Comparison of ENCODE assay signal across 1 cellular context in genomic region chr4:101009471-101009870, GRCh38.
TF ChIP-seq lines count a peak whose summit lies in the region.

No MANE protein-coding gene starts in this region.

TF ChIP-seq in H1, 55 proteins besides CTCF, POLR2A, EP300 and RAD21 (continued from another document):
- TF ChIP-seq, protein P1, sequence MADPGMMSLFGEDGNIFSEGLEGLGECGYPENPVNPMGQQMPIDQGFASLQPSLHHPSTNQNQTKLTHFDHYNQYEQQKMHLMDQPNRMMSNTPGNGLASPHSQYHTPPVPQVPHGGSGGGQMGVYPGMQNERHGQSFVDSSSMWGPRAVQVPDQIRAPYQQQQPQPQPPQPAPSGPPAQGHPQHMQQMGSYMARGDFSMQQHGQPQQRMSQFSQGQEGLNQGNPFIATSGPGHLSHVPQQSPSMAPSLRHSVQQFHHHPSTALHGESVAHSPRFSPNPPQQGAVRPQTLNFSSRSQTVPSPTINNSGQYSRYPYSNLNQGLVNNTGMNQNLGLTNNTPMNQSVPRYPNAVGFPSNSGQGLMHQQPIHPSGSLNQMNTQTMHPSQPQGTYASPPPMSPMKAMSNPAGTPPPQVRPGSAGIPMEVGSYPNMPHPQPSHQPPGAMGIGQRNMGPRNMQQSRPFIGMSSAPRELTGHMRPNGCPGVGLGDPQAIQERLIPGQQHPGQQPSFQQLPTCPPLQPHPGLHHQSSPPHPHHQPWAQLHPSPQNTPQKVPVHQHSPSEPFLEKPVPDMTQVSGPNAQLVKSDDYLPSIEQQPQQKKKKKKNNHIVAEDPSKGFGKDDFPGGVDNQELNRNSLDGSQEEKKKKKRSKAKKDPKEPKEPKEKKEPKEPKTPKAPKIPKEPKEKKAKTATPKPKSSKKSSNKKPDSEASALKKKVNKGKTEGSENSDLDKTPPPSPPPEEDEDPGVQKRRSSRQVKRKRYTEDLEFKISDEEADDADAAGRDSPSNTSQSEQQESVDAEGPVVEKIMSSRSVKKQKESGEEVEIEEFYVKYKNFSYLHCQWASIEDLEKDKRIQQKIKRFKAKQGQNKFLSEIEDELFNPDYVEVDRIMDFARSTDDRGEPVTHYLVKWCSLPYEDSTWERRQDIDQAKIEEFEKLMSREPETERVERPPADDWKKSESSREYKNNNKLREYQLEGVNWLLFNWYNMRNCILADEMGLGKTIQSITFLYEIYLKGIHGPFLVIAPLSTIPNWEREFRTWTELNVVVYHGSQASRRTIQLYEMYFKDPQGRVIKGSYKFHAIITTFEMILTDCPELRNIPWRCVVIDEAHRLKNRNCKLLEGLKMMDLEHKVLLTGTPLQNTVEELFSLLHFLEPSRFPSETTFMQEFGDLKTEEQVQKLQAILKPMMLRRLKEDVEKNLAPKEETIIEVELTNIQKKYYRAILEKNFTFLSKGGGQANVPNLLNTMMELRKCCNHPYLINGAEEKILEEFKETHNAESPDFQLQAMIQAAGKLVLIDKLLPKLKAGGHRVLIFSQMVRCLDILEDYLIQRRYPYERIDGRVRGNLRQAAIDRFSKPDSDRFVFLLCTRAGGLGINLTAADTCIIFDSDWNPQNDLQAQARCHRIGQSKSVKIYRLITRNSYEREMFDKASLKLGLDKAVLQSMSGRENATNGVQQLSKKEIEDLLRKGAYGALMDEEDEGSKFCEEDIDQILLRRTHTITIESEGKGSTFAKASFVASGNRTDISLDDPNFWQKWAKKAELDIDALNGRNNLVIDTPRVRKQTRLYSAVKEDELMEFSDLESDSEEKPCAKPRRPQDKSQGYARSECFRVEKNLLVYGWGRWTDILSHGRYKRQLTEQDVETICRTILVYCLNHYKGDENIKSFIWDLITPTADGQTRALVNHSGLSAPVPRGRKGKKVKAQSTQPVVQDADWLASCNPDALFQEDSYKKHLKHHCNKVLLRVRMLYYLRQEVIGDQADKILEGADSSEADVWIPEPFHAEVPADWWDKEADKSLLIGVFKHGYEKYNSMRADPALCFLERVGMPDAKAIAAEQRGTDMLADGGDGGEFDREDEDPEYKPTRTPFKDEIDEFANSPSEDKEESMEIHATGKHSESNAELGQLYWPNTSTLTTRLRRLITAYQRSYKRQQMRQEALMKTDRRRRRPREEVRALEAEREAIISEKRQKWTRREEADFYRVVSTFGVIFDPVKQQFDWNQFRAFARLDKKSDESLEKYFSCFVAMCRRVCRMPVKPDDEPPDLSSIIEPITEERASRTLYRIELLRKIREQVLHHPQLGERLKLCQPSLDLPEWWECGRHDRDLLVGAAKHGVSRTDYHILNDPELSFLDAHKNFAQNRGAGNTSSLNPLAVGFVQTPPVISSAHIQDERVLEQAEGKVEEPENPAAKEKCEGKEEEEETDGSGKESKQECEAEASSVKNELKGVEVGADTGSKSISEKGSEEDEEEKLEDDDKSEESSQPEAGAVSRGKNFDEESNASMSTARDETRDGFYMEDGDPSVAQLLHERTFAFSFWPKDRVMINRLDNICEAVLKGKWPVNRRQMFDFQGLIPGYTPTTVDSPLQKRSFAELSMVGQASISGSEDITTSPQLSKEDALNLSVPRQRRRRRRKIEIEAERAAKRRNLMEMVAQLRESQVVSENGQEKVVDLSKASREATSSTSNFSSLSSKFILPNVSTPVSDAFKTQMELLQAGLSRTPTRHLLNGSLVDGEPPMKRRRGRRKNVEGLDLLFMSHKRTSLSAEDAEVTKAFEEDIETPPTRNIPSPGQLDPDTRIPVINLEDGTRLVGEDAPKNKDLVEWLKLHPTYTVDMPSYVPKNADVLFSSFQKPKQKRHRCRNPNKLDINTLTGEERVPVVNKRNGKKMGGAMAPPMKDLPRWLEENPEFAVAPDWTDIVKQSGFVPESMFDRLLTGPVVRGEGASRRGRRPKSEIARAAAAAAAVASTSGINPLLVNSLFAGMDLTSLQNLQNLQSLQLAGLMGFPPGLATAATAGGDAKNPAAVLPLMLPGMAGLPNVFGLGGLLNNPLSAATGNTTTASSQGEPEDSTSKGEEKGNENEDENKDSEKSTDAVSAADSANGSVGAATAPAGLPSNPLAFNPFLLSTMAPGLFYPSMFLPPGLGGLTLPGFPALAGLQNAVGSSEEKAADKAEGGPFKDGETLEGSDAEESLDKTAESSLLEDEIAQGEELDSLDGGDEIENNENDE (IDR thresholded peaks at IDR 0.05; ENCODE audit: insufficient replicate concordance, low read length), result no peak
- no peak for TF ChIP-seq KDM4A (IDR thresholded peaks at IDR 0.05; ENCODE audit: low read depth, low read length, severe bottlenecking)
- TF ChIP-seq USF2 (IDR thresholded peaks at IDR 0.05; ENCODE audit: low read length), result no peak
- no peak for TF ChIP-seq BRCA1 (IDR thresholded peaks at IDR 0.05; ENCODE audit: low read depth, low read length)
- no peak for TF ChIP-seq NRF1 (IDR thresholded peaks at IDR 0.05; ENCODE audit: low read depth, low read length)
- TF ChIP-seq FOSL1 (IDR thresholded peaks at IDR 0.05; ENCODE audit: insufficient read depth, low read depth, low read length), result no peak
- TF ChIP-seq E2F6 (IDR thresholded peaks at IDR 0.05), result no peak
TF ChIP-seq in H1: peak in this region for 0.
